ENCODE assay signal across 27 cellular contexts in the genomic region with DNA sequence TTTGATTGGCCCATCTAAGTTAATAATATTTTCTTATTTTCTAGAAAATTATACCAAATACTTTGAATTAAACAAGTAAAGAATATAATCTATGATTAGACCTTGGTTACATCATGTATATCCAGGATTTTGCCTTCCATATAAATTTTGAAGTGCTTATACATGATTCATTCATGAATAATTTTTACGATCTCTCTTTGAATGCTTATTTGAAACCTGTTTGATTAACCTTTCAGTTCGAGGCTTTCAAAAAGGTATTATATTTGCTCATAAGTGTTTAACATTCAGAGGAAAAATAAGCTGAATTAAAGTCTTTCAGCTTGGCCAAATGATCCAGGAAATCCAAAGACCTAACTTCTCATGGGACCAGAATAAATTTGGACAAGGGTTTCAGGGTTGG.
"Had no signal": no experiment of that assay in that cellular context is flagged by ENCODE, and none has a peak within 500 bp of the region (broad histone marks: within the 10 kb centered on the region; RNA-seq: fewer than 3 reads in every experiment).

No MANE protein-coding gene starts in this region.

- H3K9me3 Mint-ChIP-seq: dendritic cell treated with granulocyte-macrophage colony-stimulating factor and Interleukin-4, amounts not matched to agents 40 ng/mL and 50 ng/mL, for 4 days; mesothelial cell of epicardium; stimulated activated memory B cell treated with anti-CD40 and anti-IgM and Interleukin-4, amounts not matched to agents 10 μg/mL and 1 μg/mL and 100 μg/mL, for 72 hours; type B pancreatic cell had no signal

- H3K4me3 Mint-ChIP-seq: dendritic cell treated with granulocyte-macrophage colony-stimulating factor and Interleukin-4, amounts not matched to agents 40 ng/mL and 50 ng/mL, for 4 days; immature natural killer cell; mesothelial cell of epicardium; naive B cell; natural killer cell treated with Interleukin-12 subunit alpha and Interleukin-12 subunit beta and Interleukin-15 and Interleukin-18, amount 100 ng/mL, for 72 hours; stimulated activated memory B cell treated with anti-CD40 and anti-IgM and Interleukin-4, amounts not matched to agents 10 μg/mL and 1 μg/mL and 100 μg/mL, for 72 hours; type B pancreatic cell had no signal

- H3K9me3 ChIP-seq: colonic mucosa, left lung, mucosa of descending colon, ovary, psoas muscle, sigmoid colon, testis, tibial artery had no signal

- H3K36me3 ChIP-seq: colonic mucosa, left lung, ovary, sigmoid colon, tibial artery had no signal

- DNase-seq: colonic mucosa; effector memory CD4-positive, alpha-beta T cell; immature natural killer cell; left lung; mesenchymal stem cell; mucosa of descending colon; naive B cell; occipital lobe; ovary; posterior cingulate gyrus; psoas muscle; right cardiac atrium; sigmoid colon; stimulated activated CD4-positive, alpha-beta T cell treated with anti-CD3 and anti-CD28 coated beads, Interleukin-2, amount 100 ng/mL, for 24 hours; stimulated activated CD4-positive, alpha-beta T cell treated with anti-CD3 and anti-CD28 coated beads, Interleukin-4, amount 100 ng/mL, for 4 hours; stimulated activated naive CD8-positive, alpha-beta T cell treated with anti-CD3 and anti-CD28 coated beads, Interleukin-15, Interleukin-2, amounts not matched to agents 100 U/mL and 50 U/mL, for 24 hours; substantia nigra; testis; tibial artery had no signal

- H3K27ac ChIP-seq: colonic mucosa, left lung, ovary, psoas muscle, sigmoid colon, testis, tibial artery had no signal

- FAIRE-seq: endometrium, frontal cortex, keratinocyte had no signal

- H3K4me1 Mint-ChIP-seq: immature natural killer cell; naive B cell; stimulated activated memory B cell treated with anti-CD40 and anti-IgM and Interleukin-4, amounts not matched to agents 10 μg/mL and 1 μg/mL and 100 μg/mL, for 72 hours had no signal

- H3K27me3 Mint-ChIP-seq: natural killer cell treated with Interleukin-12 subunit alpha and Interleukin-12 subunit beta and Interleukin-15 and Interleukin-18, amount 100 ng/mL, for 72 hours; stimulated activated memory B cell treated with anti-CD40 and anti-IgM and Interleukin-4, amounts not matched to agents 10 μg/mL and 1 μg/mL and 100 μg/mL, for 72 hours had no signal

- H3K27ac Mint-ChIP-seq: dendritic cell treated with granulocyte-macrophage colony-stimulating factor and Interleukin-4, amounts not matched to agents 40 ng/mL and 50 ng/mL, for 4 days; immature natural killer cell; mesothelial cell of epicardium; naive B cell; natural killer cell treated with Interleukin-12 subunit alpha and Interleukin-12 subunit beta and Interleukin-15 and Interleukin-18, amount 100 ng/mL, for 72 hours; stimulated activated memory B cell treated with anti-CD40 and anti-IgM and Interleukin-4, amounts not matched to agents 10 μg/mL and 1 μg/mL and 100 μg/mL, for 72 hours; type B pancreatic cell had no signal

- H3K36me3 Mint-ChIP-seq: immature natural killer cell; mesothelial cell of epicardium; naive B cell; natural killer cell treated with Interleukin-12 subunit alpha and Interleukin-12 subunit beta and Interleukin-15 and Interleukin-18, amount 100 ng/mL, for 72 hours; stimulated activated memory B cell treated with anti-CD40 and anti-IgM and Interleukin-4, amounts not matched to agents 10 μg/mL and 1 μg/mL and 100 μg/mL, for 72 hours; type B pancreatic cell had no signal

- H3K4me1 ChIP-seq: colonic mucosa, left lung, psoas muscle, testis had no signal

- H3K4me3 ChIP-seq: colonic mucosa, left lung, mucosa of descending colon, ovary, psoas muscle, sigmoid colon, testis, tibial artery had no signal
